Comparison of ENCODE assay signal across 8 cellular contexts in genomic region chr2:27428978-27429541, GRCh38. TPM values are rescaled to one million over a fixed set of nuclear protein-coding genes. Genes with fewer than 3 reads are reported as not detected.
DNase-seq lines count a peak whose midpoint lies in the region; ATAC-seq, FAIRE-seq and TF ChIP-seq lines count a peak whose summit lies in the region.

No MANE protein-coding gene starts in this region.

- H3K4me3 ChIP-seq in HepG2 (replicated peaks in 1 of 3; ENCODE audit: insufficient read depth in 1 of 3, low read depth in 2 of 3, low read length in 3 of 3) = peak overlapping the region; percentile 86 to 100 (median 100)

- H2AFZ ChIP-seq in HepG2 (ENCODE audit: low read length) = no peak overlapping the region

- TF ChIP-seq CTCF in HepG2 (CRISPR knock-in tag; IDR thresholded peaks at IDR 0.05) = no peak

- H3K4me2 ChIP-seq in HepG2 (ENCODE audit: low read depth, low read length) = peak overlapping the region; percentile 89

- H4K20me1 ChIP-seq in HepG2 (ENCODE audit: insufficient read depth, low read length) = peaks cover 29% of the 10 kb centered on the region

- FAIRE-seq in GM18507 (lab: Jason Lieb, UNC) (peak; percentile 49), HepG2 (lab: Jason Lieb, UNC) (no peak)

- intact Hi-C loops in activated CD4-positive, alpha-beta T cell treated with anti-CD3 and anti-CD28 coated beads for 36 hours (cut with DNase I, micrococcal nuclease) = loop anchor here (1.0 to 2.0 kb wide), 16 partner anchors 20 to 1322 kb away; partner anchors contain the start of genes EIF2B4 (in 2 of the 2), GTF3C2 (in 2 of the 2), PPM1G (in 2 of the 2) and SNX17 (in 2 of the 2)
- intact Hi-C loops in HepG2 (cut with micrococcal nuclease; ENCODE audit: unreplicated experiment) = loop anchor here (1.0 kb wide), 3 partner anchors 20 to 60 kb away; partner anchors contain the start of genes EIF2B4, IFT172, PPM1G and SNX17

- DNase-seq in ACHN = peak; percentile 90
- DNase-seq in GM18507 (ENCODE audit: extremely low spot score, insufficient read length, low read depth) = peak; percentile 76
- DNase-seq in NCI-H2227 treated with DMSO at 0.1 percent for 48 hours (lab: John Stamatoyannopoulos, UW) = peak; percentile 65
- DNase-seq in activated CD4-positive, alpha-beta T cell treated with anti-CD3 and anti-CD28 coated beads for 36 hours = peak; percentile 84
- DNase-seq in dedifferentiated amniotic fluid mesenchymal stem cell (ENCODE audit: extremely low spot score) = peak; percentile 56
- peak; percentile 83 for DNase-seq in HepG2 (ENCODE audit: low spot score)
- DNase-seq in stimulated activated CD4-positive, alpha-beta T cell treated with anti-CD3 and anti-CD28 coated beads, Interleukin-2, amount 100 ng/mL, for 4 hours (ENCODE audit: low read depth) = peak; percentile 48

- in situ Hi-C loops in ACHN (cut with HindIII; ENCODE audit: low pct_ligation_motif_present, low pct_unique_long_range_greater_than_20kb, low sequenced_read_pairs) (no loop called here), HepG2 (cut with HindIII; ENCODE audit: extremely low pct_ligation_motif_present, low pct_unique_long_range_greater_than_20kb) (no loop called here)

- peaks cover 57% of the 10 kb centered on the region for H3K4me1 ChIP-seq in HepG2 (ENCODE audit: insufficient read depth, low read length)

- CTCF ChIA-PET in activated CD4-positive, alpha-beta T cell treated with anti-CD3 and anti-CD28 coated beads for 36 hours (lab: Charles Lee) = interaction anchor here (0.5 to 6.0 kb wide), 12 partner anchors 20 to 985 kb away, joined by 3 to 31 read pairs (median 6); partner anchors contain the start of genes PPM1G, ZNF512 and ZNF513
- CTCF ChIA-PET in HepG2 (lab: Yijun Ruan, JAX; ENCODE audit: low intra/inter-chr PET ratio, low total read pairs) = interaction anchor here (4.8 kb wide), 1 partner anchor 21 kb away, joined by 29 read pairs; the partner anchor contains the start of gene PPM1G

- H3K27ac ChIP-seq in HepG2 (ENCODE audit: extremely low read length, insufficient read depth, low read length) = peak overlapping the region; percentile 99

- TF ChIP-seq POLR2A in HepG2 (IDR thresholded peaks at IDR 0.05; ENCODE audit: insufficient read depth in 1 of 2, low read depth in 2 of 2, low read length in 2 of 2) = peak; percentile 66 to 68

- ATAC-seq in HG02970 (IDR thresholded peaks at IDR 0.05; ENCODE audit: low FRiP score, unreplicated experiment) (peak; percentile 77), HepG2 (peak; percentile 88)
- ATAC-seq in activated CD4-positive, alpha-beta T cell treated with anti-CD3 and anti-CD28 coated beads for 36 hours = peak; percentile 68

- no peaks in the 10 kb centered on the region for H3K27me3 Mint-ChIP-seq in activated CD4-positive, alpha-beta T cell treated with anti-CD3 and anti-CD28 coated beads for 36 hours

- no peaks in the 10 kb centered on the region for H3K9me3 Mint-ChIP-seq in activated CD4-positive, alpha-beta T cell treated with anti-CD3 and anti-CD28 coated beads for 36 hours (ENCODE audit: low read depth)

- H3K27ac Mint-ChIP-seq in activated CD4-positive, alpha-beta T cell treated with anti-CD3 and anti-CD28 coated beads for 36 hours = peak overlapping the region; percentile 98

- peak overlapping the region; percentile 100 for H3K4me3 Mint-ChIP-seq in activated CD4-positive, alpha-beta T cell treated with anti-CD3 and anti-CD28 coated beads for 36 hours

- POLR2A ChIA-PET in activated CD4-positive, alpha-beta T cell treated with anti-CD3 and anti-CD28 coated beads for 36 hours (lab: Charles Lee) = interaction anchor here (0.7 to 2.8 kb wide), 3 partner anchors 20 to 267 kb away, joined by 3 to 15 read pairs (median 3); partner anchors contain the start of genes PPM1G and ZNF513
- POLR2A ChIA-PET in HepG2 (lab: Yijun Ruan, JAX) = interaction anchor here (0.8 to 5.3 kb wide), 24 partner anchors 10 to 378 kb away, joined by 3 to 133 read pairs (median 7); partner anchors contain the start of genes AGBL5, CCDC121, EIF2B4 and GPN1

- TF ChIP-seq EP300 in HepG2 (IDR thresholded peaks at IDR 0.05; ENCODE audit: low read depth in 2 of 2, low read length in 2 of 2) = peak in 1 of 2 experiments; percentile 20; a peak in 1 of 4 replicates
- TF ChIP-seq EP300 in HepG2 (CRISPR knock-in tag; IDR thresholded peaks at IDR 0.05; ENCODE audit: borderline replicate concordance) = no peak

- peaks cover 37% of the 10 kb centered on the region for H3K4me1 Mint-ChIP-seq in activated CD4-positive, alpha-beta T cell treated with anti-CD3 and anti-CD28 coated beads for 36 hours

- H3K36me3 Mint-ChIP-seq in activated CD4-positive, alpha-beta T cell treated with anti-CD3 and anti-CD28 coated beads for 36 hours (ENCODE audit: low read depth) = peaks cover 19% of the 10 kb centered on the region

- BruUV-seq in HepG2 (replicated peaks; lab: Mats Ljungman, UMichigan) = no TSS peak

- H3K36me3 ChIP-seq in HepG2 (replicated peaks in 1 of 2; ENCODE audit: control insufficient read depth in 1 of 2, insufficient read depth in 2 of 2, low read length in 2 of 2) = peaks cover 9 to 14% of the 10 kb centered on the region in 2 experiments

- WGBS in HepG2 (ENCODE audit: low lambda C conversion rate) = 0% methylated on average over 14 of the region's 51 CpGs

- no peaks in the 10 kb centered on the region; a peak in 1 of 5 replicates for H3K27me3 ChIP-seq in HepG2 (ENCODE audit: control insufficient read depth in 1 of 2, insufficient read depth in 2 of 2, low read length in 2 of 2)

- TF ChIP-seq RAD21 in HepG2 (CRISPR knock-in tag; IDR thresholded peaks at IDR 0.05) = peak; percentile 50

- peak overlapping the region; percentile 100 for H3K9ac ChIP-seq in HepG2 (ENCODE audit: insufficient read depth, low read depth, low read length)

- H3K79me2 ChIP-seq in HepG2 (ENCODE audit: insufficient read depth, low read length) = peaks cover 43% of the 10 kb centered on the region

- no peaks in the 10 kb centered on the region for H3K9me3 ChIP-seq in HepG2 (ENCODE audit: low read length)

RNA-seq across cellular contexts. Expression of gene NRBP1, which starts 0.6 kb away (rescaled TPM):
- 10 to 100 TPM; 74.3 to 74.4 TPM for total RNA-seq in activated CD4-positive, alpha-beta T cell treated with anti-CD3 and anti-CD28 coated beads for 36 hours
- total RNA-seq in HepG2 (2016; rRNA removed; fragmentation: Illumina TruSeq; extraction: Trizol) = 165 and 222 TPM in 2 replicates
- total RNA-seq in HepG2 (2016; cell fraction: cytosol; rRNA removed; fragmentation: Illumina TruSeq; extraction: Trizol; ENCODE audit: low read depth) = 29.3 and 32.1 TPM in 2 replicates
- 165 and 218 TPM in 2 replicates for total RNA-seq in HepG2 (2016; cell fraction: insoluble cytoplasmic fraction; rRNA removed; fragmentation: Illumina TruSeq; extraction: Trizol)
- 63.2 and 68.0 TPM in 2 replicates for total RNA-seq in HepG2 (2016; cell fraction: membrane; rRNA removed; fragmentation: Illumina TruSeq; extraction: Trizol)
- total RNA-seq in HepG2 (2016; cell fraction: nucleus; rRNA removed; fragmentation: Illumina TruSeq; extraction: Trizol) = 96.2 and 104 TPM in 2 replicates
- 227 and 240 TPM in 2 replicates for polyA plus RNA-seq in HepG2 (2011; rRNA removed)
- polyA plus RNA-seq in HepG2 (2011; cell fraction: cytosol; rRNA removed) = 195 and 204 TPM in 2 replicates
- 237 and 253 TPM in 2 replicates for polyA plus RNA-seq in HepG2 (2011; cell fraction: nucleus; rRNA removed)
- 128 and 143 TPM in 2 replicates for polyA plus RNA-seq in HepG2 (2012)
- 19.3 and 21.8 TPM in 2 replicates for polyA plus RNA-seq in HepG2 (2016; cell fraction: cytosol; fragmentation: Illumina TruSeq; extraction: Trizol; ENCODE audit: low read depth)
- 234 and 235 TPM in 2 replicates for polyA plus RNA-seq in HepG2 (2016; cell fraction: insoluble cytoplasmic fraction; fragmentation: Illumina TruSeq; extraction: Trizol; ENCODE audit: low read depth)
- polyA plus RNA-seq in HepG2 (2016; cell fraction: membrane; fragmentation: Illumina TruSeq; extraction: Trizol; ENCODE audit: low read depth) = 36.2 and 39.8 TPM in 2 replicates
- polyA plus RNA-seq in HepG2 (2016; cell fraction: nucleus; fragmentation: Illumina TruSeq; extraction: Trizol; ENCODE audit: insufficient read depth, low read depth) = 149 and 154 TPM in 2 replicates
- 103 and 225 TPM in 2 replicates for polyA minus RNA-seq in HepG2 (2011; rRNA and poly(A)+ RNA removed; ENCODE audit: low replicate concordance)
- polyA minus RNA-seq in HepG2 (2011; cell fraction: cytosol; rRNA and poly(A)+ RNA removed) = 91.1 and 109 TPM in 2 replicates
- polyA minus RNA-seq in HepG2 (2011; cell fraction: nucleus; rRNA and poly(A)+ RNA removed) = 149 and 165 TPM in 2 replicates

RNA-seq across cellular contexts. Expression of gene KRTCAP3, which starts 13.1 kb away (rescaled TPM):
- total RNA-seq in activated CD4-positive, alpha-beta T cell treated with anti-CD3 and anti-CD28 coated beads for 36 hours = 1 to 10 TPM; 4.7 to 5.9 TPM
- 2.1 TPM in 1 of 2 replicates, not detected in the other for total RNA-seq in HepG2 (2016; rRNA removed; fragmentation: Illumina TruSeq; extraction: Trizol)
- not detected in 2 replicates for total RNA-seq in HepG2 (2016; cell fraction: cytosol; rRNA removed; fragmentation: Illumina TruSeq; extraction: Trizol; ENCODE audit: low read depth)
- total RNA-seq in HepG2 (2016; cell fraction: insoluble cytoplasmic fraction; rRNA removed; fragmentation: Illumina TruSeq; extraction: Trizol) = 1.6 TPM in 1 of 2 replicates, not detected in the other
- total RNA-seq in HepG2 (2016; cell fraction: membrane; rRNA removed; fragmentation: Illumina TruSeq; extraction: Trizol) = 0.28 and 0.31 TPM in 2 replicates
- total RNA-seq in HepG2 (2016; cell fraction: nucleus; rRNA removed; fragmentation: Illumina TruSeq; extraction: Trizol) = 1.6 and 3.6 TPM in 2 replicates
- 4.5 and 5.6 TPM in 2 replicates for polyA plus RNA-seq in HepG2 (2011; rRNA removed)
- 0.64 and 0.94 TPM in 2 replicates for polyA plus RNA-seq in HepG2 (2011; cell fraction: cytosol; rRNA removed)
- polyA plus RNA-seq in HepG2 (2011; cell fraction: nucleus; rRNA removed) = 57.5 and 78.7 TPM in 2 replicates
- 5.6 and 6.6 TPM in 2 replicates for polyA plus RNA-seq in HepG2 (2012)
- polyA plus RNA-seq in HepG2 (2016; cell fraction: cytosol; fragmentation: Illumina TruSeq; extraction: Trizol; ENCODE audit: low read depth) = 0.34 and 0.46 TPM in 2 replicates
- 0.41 TPM in 1 of 2 replicates, not detected in the other for polyA plus RNA-seq in HepG2 (2016; cell fraction: insoluble cytoplasmic fraction; fragmentation: Illumina TruSeq; extraction: Trizol; ENCODE audit: low read depth)
- 0.32 and 1.0 TPM in 2 replicates for polyA plus RNA-seq in HepG2 (2016; cell fraction: membrane; fragmentation: Illumina TruSeq; extraction: Trizol; ENCODE audit: low read depth)
- polyA plus RNA-seq in HepG2 (2016; cell fraction: nucleus; fragmentation: Illumina TruSeq; extraction: Trizol; ENCODE audit: insufficient read depth, low read depth) = 12.5 and 13.4 TPM in 2 replicates
- 0.77 and 4.4 TPM in 2 replicates for polyA minus RNA-seq in HepG2 (2011; rRNA and poly(A)+ RNA removed; ENCODE audit: low replicate concordance)
- not detected in 2 replicates for polyA minus RNA-seq in HepG2 (2011; cell fraction: cytosol; rRNA and poly(A)+ RNA removed)
- 8.7 and 8.8 TPM in 2 replicates for polyA minus RNA-seq in HepG2 (2011; cell fraction: nucleus; rRNA and poly(A)+ RNA removed)

RNA-seq across cellular contexts. Expression of gene PPM1G, which starts 19.7 kb away (rescaled TPM):
- 100 to 1,000 TPM; 115 to 121 TPM for total RNA-seq in activated CD4-positive, alpha-beta T cell treated with anti-CD3 and anti-CD28 coated beads for 36 hours
- total RNA-seq in HepG2 (2016; rRNA removed; fragmentation: Illumina TruSeq; extraction: Trizol) = 211 and 213 TPM in 2 replicates
- 66.7 and 72.8 TPM in 2 replicates for total RNA-seq in HepG2 (2016; cell fraction: cytosol; rRNA removed; fragmentation: Illumina TruSeq; extraction: Trizol; ENCODE audit: low read depth)
- 187 and 217 TPM in 2 replicates for total RNA-seq in HepG2 (2016; cell fraction: insoluble cytoplasmic fraction; rRNA removed; fragmentation: Illumina TruSeq; extraction: Trizol)
- 144 and 151 TPM in 2 replicates for total RNA-seq in HepG2 (2016; cell fraction: membrane; rRNA removed; fragmentation: Illumina TruSeq; extraction: Trizol)
- 93.4 and 100 TPM in 2 replicates for total RNA-seq in HepG2 (2016; cell fraction: nucleus; rRNA removed; fragmentation: Illumina TruSeq; extraction: Trizol)
- polyA plus RNA-seq in HepG2 (2011; rRNA removed) = 52.3 and 58.2 TPM in 2 replicates
- 57.6 and 58.9 TPM in 2 replicates for polyA plus RNA-seq in HepG2 (2011; cell fraction: cytosol; rRNA removed)
- polyA plus RNA-seq in HepG2 (2011; cell fraction: nucleus; rRNA removed) = 33.5 and 36.2 TPM in 2 replicates
- 122 and 125 TPM in 2 replicates for polyA plus RNA-seq in HepG2 (2012)
- 80.0 and 81.2 TPM in 2 replicates for polyA plus RNA-seq in HepG2 (2016; cell fraction: cytosol; fragmentation: Illumina TruSeq; extraction: Trizol; ENCODE audit: low read depth)
- 206 and 226 TPM in 2 replicates for polyA plus RNA-seq in HepG2 (2016; cell fraction: insoluble cytoplasmic fraction; fragmentation: Illumina TruSeq; extraction: Trizol; ENCODE audit: low read depth)
- 120 and 128 TPM in 2 replicates for polyA plus RNA-seq in HepG2 (2016; cell fraction: membrane; fragmentation: Illumina TruSeq; extraction: Trizol; ENCODE audit: low read depth)
- 164 and 171 TPM in 2 replicates for polyA plus RNA-seq in HepG2 (2016; cell fraction: nucleus; fragmentation: Illumina TruSeq; extraction: Trizol; ENCODE audit: insufficient read depth, low read depth)
- 89.1 and 115 TPM in 2 replicates for polyA minus RNA-seq in HepG2 (2011; rRNA and poly(A)+ RNA removed; ENCODE audit: low replicate concordance)
- 65.1 and 65.4 TPM in 2 replicates for polyA minus RNA-seq in HepG2 (2011; cell fraction: cytosol; rRNA and poly(A)+ RNA removed)
- polyA minus RNA-seq in HepG2 (2011; cell fraction: nucleus; rRNA and poly(A)+ RNA removed) = 18.2 and 25.2 TPM in 2 replicates

RNA-seq across cellular contexts. Expression of gene ZNF513, which starts 48.5 kb away (rescaled TPM):
- total RNA-seq in activated CD4-positive, alpha-beta T cell treated with anti-CD3 and anti-CD28 coated beads for 36 hours = 10 to 100 TPM in 1 of 2 experiments, 1 to 10 TPM in 1; 7.7 to 10.5 TPM
- total RNA-seq in HepG2 (2016; rRNA removed; fragmentation: Illumina TruSeq; extraction: Trizol) = 2.4 and 4.9 TPM in 2 replicates
- 2.0 and 2.5 TPM in 2 replicates for total RNA-seq in HepG2 (2016; cell fraction: cytosol; rRNA removed; fragmentation: Illumina TruSeq; extraction: Trizol; ENCODE audit: low read depth)
- total RNA-seq in HepG2 (2016; cell fraction: insoluble cytoplasmic fraction; rRNA removed; fragmentation: Illumina TruSeq; extraction: Trizol) = 2.5 and 5.0 TPM in 2 replicates
- 4.0 and 4.3 TPM in 2 replicates for total RNA-seq in HepG2 (2016; cell fraction: membrane; rRNA removed; fragmentation: Illumina TruSeq; extraction: Trizol)
- 5.5 and 6.1 TPM in 2 replicates for total RNA-seq in HepG2 (2016; cell fraction: nucleus; rRNA removed; fragmentation: Illumina TruSeq; extraction: Trizol)
- 6.3 and 10.9 TPM in 2 replicates for polyA plus RNA-seq in HepG2 (2011; rRNA removed)
- polyA plus RNA-seq in HepG2 (2011; cell fraction: cytosol; rRNA removed) = 5.5 and 8.5 TPM in 2 replicates
- polyA plus RNA-seq in HepG2 (2011; cell fraction: nucleus; rRNA removed) = 44.0 and 47.8 TPM in 2 replicates
- polyA plus RNA-seq in HepG2 (2012) = 3.9 and 6.3 TPM in 2 replicates
- polyA plus RNA-seq in HepG2 (2016; cell fraction: cytosol; fragmentation: Illumina TruSeq; extraction: Trizol; ENCODE audit: low read depth) = 2.7 and 2.9 TPM in 2 replicates
- 3.5 and 4.5 TPM in 2 replicates for polyA plus RNA-seq in HepG2 (2016; cell fraction: insoluble cytoplasmic fraction; fragmentation: Illumina TruSeq; extraction: Trizol; ENCODE audit: low read depth)
- polyA plus RNA-seq in HepG2 (2016; cell fraction: membrane; fragmentation: Illumina TruSeq; extraction: Trizol; ENCODE audit: low read depth) = 4.8 TPM in 2 replicates
- polyA plus RNA-seq in HepG2 (2016; cell fraction: nucleus; fragmentation: Illumina TruSeq; extraction: Trizol; ENCODE audit: insufficient read depth, low read depth) = 20.6 TPM in 2 replicates
- polyA minus RNA-seq in HepG2 (2011; rRNA and poly(A)+ RNA removed; ENCODE audit: low replicate concordance) = 4.6 and 10.2 TPM in 2 replicates
- polyA minus RNA-seq in HepG2 (2011; cell fraction: cytosol; rRNA and poly(A)+ RNA removed) = 1.6 and 3.3 TPM in 2 replicates
- 4.9 and 5.1 TPM in 2 replicates for polyA minus RNA-seq in HepG2 (2011; cell fraction: nucleus; rRNA and poly(A)+ RNA removed)

RNA-seq across cellular contexts. Expression of gene SNX17, which starts 58.6 kb away (rescaled TPM):
- 10 to 100 TPM; 63.9 to 82.1 TPM for total RNA-seq in activated CD4-positive, alpha-beta T cell treated with anti-CD3 and anti-CD28 coated beads for 36 hours
- 94.9 and 109 TPM in 2 replicates for total RNA-seq in HepG2 (2016; rRNA removed; fragmentation: Illumina TruSeq; extraction: Trizol)
- total RNA-seq in HepG2 (2016; cell fraction: cytosol; rRNA removed; fragmentation: Illumina TruSeq; extraction: Trizol; ENCODE audit: low read depth) = 42.7 and 45.6 TPM in 2 replicates
- 98.2 and 110 TPM in 2 replicates for total RNA-seq in HepG2 (2016; cell fraction: insoluble cytoplasmic fraction; rRNA removed; fragmentation: Illumina TruSeq; extraction: Trizol)
- 56.0 and 66.0 TPM in 2 replicates for total RNA-seq in HepG2 (2016; cell fraction: membrane; rRNA removed; fragmentation: Illumina TruSeq; extraction: Trizol)
- total RNA-seq in HepG2 (2016; cell fraction: nucleus; rRNA removed; fragmentation: Illumina TruSeq; extraction: Trizol) = 70.1 and 82.3 TPM in 2 replicates
- polyA plus RNA-seq in HepG2 (2011; rRNA removed) = 75.0 and 88.4 TPM in 2 replicates
- 86.7 and 102 TPM in 2 replicates for polyA plus RNA-seq in HepG2 (2011; cell fraction: cytosol; rRNA removed)
- polyA plus RNA-seq in HepG2 (2011; cell fraction: nucleus; rRNA removed) = 125 TPM in 2 replicates
- polyA plus RNA-seq in HepG2 (2012) = 71.1 and 79.5 TPM in 2 replicates
- 19.3 and 23.5 TPM in 2 replicates for polyA plus RNA-seq in HepG2 (2016; cell fraction: cytosol; fragmentation: Illumina TruSeq; extraction: Trizol; ENCODE audit: low read depth)
- 82.7 and 86.8 TPM in 2 replicates for polyA plus RNA-seq in HepG2 (2016; cell fraction: insoluble cytoplasmic fraction; fragmentation: Illumina TruSeq; extraction: Trizol; ENCODE audit: low read depth)
- polyA plus RNA-seq in HepG2 (2016; cell fraction: membrane; fragmentation: Illumina TruSeq; extraction: Trizol; ENCODE audit: low read depth) = 39.6 and 42.3 TPM in 2 replicates
- polyA plus RNA-seq in HepG2 (2016; cell fraction: nucleus; fragmentation: Illumina TruSeq; extraction: Trizol; ENCODE audit: insufficient read depth, low read depth) = 97.5 and 97.9 TPM in 2 replicates
- 92.8 and 112 TPM in 2 replicates for polyA minus RNA-seq in HepG2 (2011; rRNA and poly(A)+ RNA removed; ENCODE audit: low replicate concordance)
- polyA minus RNA-seq in HepG2 (2011; cell fraction: cytosol; rRNA and poly(A)+ RNA removed) = 58.3 and 61.2 TPM in 2 replicates
- 97.5 and 98.0 TPM in 2 replicates for polyA minus RNA-seq in HepG2 (2011; cell fraction: nucleus; rRNA and poly(A)+ RNA removed)

Comparison
In these comparisons a context has a peak if more than half of its experiments do, and no peak if none do; other contexts are left out.
1. Peak in every context shown above with its lines: DNase-seq, ATAC-seq, H3K4me3 ChIP-seq and H3K27ac ChIP-seq.